1 cellular context compared by ENCODE assay signal in the genomic region with DNA sequence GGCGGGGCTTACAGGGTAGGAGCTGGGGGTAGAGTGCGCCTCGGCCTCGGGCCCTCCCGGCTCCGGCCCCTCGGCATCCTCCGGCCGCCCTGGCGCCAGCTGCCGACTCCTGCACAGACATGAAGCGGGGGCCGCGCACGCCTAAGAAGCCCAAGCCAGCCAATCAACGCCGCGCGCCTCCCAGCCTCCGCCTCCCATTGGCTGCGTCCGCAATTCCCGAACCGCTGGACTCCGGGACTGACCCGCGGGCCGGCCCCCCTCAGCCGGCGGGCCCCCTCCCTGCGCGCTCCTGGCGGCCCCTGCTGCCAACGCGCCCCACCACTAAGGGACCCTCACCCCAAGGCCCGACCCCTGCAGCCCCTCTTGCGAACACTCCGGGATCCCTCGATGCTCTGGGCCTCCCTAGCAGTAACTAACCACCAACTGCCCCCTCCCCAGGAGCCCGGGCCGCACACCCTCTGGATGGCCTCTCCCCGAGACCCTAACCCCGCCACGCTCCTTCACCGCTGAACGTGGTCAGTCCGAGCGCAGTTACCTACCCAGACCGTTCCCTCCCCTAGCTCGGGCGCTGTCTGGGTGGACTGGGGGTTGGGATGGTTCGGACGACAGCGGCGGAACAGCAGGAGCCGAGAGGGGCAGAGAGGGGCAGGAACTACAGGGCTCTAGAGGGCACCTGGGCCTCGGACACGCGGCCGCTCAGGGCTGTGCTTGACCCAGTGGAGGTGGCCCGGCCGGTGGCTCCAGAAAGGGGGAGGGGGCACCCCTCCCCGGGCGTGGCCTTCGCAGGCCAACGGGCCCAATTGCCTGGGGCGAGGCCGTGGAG.
TF ChIP-seq lines count a peak whose summit lies in the region.

No MANE protein-coding gene starts in this region.

TF ChIP-seq in K562, 482 proteins besides CTCF, POLR2A, EP300 and RAD21 (continued from another document and continues in another):
- TF ChIP-seq, protein P1, sequence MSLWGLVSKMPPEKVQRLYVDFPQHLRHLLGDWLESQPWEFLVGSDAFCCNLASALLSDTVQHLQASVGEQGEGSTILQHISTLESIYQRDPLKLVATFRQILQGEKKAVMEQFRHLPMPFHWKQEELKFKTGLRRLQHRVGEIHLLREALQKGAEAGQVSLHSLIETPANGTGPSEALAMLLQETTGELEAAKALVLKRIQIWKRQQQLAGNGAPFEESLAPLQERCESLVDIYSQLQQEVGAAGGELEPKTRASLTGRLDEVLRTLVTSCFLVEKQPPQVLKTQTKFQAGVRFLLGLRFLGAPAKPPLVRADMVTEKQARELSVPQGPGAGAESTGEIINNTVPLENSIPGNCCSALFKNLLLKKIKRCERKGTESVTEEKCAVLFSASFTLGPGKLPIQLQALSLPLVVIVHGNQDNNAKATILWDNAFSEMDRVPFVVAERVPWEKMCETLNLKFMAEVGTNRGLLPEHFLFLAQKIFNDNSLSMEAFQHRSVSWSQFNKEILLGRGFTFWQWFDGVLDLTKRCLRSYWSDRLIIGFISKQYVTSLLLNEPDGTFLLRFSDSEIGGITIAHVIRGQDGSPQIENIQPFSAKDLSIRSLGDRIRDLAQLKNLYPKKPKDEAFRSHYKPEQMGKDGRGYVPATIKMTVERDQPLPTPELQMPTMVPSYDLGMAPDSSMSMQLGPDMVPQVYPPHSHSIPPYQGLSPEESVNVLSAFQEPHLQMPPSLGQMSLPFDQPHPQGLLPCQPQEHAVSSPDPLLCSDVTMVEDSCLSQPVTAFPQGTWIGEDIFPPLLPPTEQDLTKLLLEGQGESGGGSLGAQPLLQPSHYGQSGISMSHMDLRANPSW (CRISPR knock-in tag; IDR thresholded peaks at IDR 0.05), result no peak
- no peak for TF ChIP-seq CBX2 (IDR thresholded peaks at IDR 0.05; ENCODE audit: insufficient read depth, low read length, poor library complexity, severe bottlenecking)
- no peak for TF ChIP-seq TFAM (CRISPR knock-in tag; conservative IDR thresholded peaks at IDR 0.05)
- TF ChIP-seq JUNB (CRISPR knock-in tag; conservative IDR thresholded peaks at IDR 0.05), result no peak
- no peak for TF ChIP-seq ETV1 (tag; conservative IDR thresholded peaks at IDR 0.05; ENCODE audit: low read depth)
- TF ChIP-seq TRIM28 (IDR thresholded peaks at IDR 0.05), result no peak
- no peak for TF ChIP-seq ZNF76 (CRISPR knock-in tag; IDR thresholded peaks at IDR 0.05; ENCODE audit: borderline replicate concordance)
- TF ChIP-seq GATA2 (CRISPR knock-in tag; IDR thresholded peaks at IDR 0.05), result no peak
- no peak for TF ChIP-seq GABPB2 (CRISPR knock-in tag; conservative IDR thresholded peaks at IDR 0.05)
- TF ChIP-seq, protein P2, sequence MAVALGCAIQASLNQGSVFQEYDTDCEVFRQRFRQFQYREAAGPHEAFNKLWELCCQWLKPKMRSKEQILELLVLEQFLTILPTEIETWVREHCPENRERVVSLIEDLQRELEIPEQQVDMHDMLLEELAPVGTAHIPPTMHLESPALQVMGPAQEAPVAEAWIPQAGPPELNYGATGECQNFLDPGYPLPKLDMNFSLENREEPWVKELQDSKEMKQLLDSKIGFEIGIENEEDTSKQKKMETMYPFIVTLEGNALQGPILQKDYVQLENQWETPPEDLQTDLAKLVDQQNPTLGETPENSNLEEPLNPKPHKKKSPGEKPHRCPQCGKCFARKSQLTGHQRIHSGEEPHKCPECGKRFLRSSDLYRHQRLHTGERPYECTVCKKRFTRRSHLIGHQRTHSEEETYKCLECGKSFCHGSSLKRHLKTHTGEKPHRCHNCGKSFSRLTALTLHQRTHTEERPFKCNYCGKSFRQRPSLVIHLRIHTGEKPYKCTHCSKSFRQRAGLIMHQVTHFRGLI (CRISPR knock-in tag; IDR thresholded peaks at IDR 0.05), result no peak
- no peak for TF ChIP-seq BHLHE40 (IDR thresholded peaks at IDR 0.05; ENCODE audit: low read length)
- peak; percentile 99 for TF ChIP-seq RBM25 (IDR thresholded peaks at IDR 0.05; ENCODE audit: low read depth, low read length, severe bottlenecking)
- no peak for TF ChIP-seq MTA2 (IDR thresholded peaks at IDR 0.05; ENCODE audit: low read depth)
- TF ChIP-seq NRF1 (conservative IDR thresholded peaks at IDR 0.05 in 1 of 2, IDR thresholded peaks at IDR 0.05 in 1 of 2), result peak; percentile 69 to 78
- TF ChIP-seq SIN3A (IDR thresholded peaks at IDR 0.05; ENCODE audit: borderline replicate concordance in 2 of 2, control insufficient read depth in 1 of 2, low read depth in 2 of 2, low read length in 2 of 2), result peak in 1 of 2 experiments; percentile 65; a peak in 1 of 4 replicates
- TF ChIP-seq CREB1 (IDR thresholded peaks at IDR 0.05), result no peak
- TF ChIP-seq CREB1 (CRISPR knock-in tag; IDR thresholded peaks at IDR 0.05), result no peak
- no peak for TF ChIP-seq TCF3 (CRISPR knock-in tag; IDR thresholded peaks at IDR 0.05)
- no peak for TF ChIP-seq SP2 (IDR thresholded peaks at IDR 0.05; ENCODE audit: extremely low read depth, low read depth, low read length, poor library complexity, severe bottlenecking)
- TF ChIP-seq LARP7 (IDR thresholded peaks at IDR 0.05), result no peak
- TF ChIP-seq, protein P3, sequence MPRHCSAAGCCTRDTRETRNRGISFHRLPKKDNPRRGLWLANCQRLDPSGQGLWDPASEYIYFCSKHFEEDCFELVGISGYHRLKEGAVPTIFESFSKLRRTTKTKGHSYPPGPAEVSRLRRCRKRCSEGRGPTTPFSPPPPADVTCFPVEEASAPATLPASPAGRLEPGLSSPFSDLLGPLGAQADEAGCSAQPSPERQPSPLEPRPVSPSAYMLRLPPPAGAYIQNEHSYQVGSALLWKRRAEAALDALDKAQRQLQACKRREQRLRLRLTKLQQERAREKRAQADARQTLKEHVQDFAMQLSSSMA (CRISPR knock-in tag; IDR thresholded peaks at IDR 0.05), result no peak
- no peak for TF ChIP-seq PRMT5 (CRISPR knock-in tag; IDR thresholded peaks at IDR 0.05)
- TF ChIP-seq, protein P4, sequence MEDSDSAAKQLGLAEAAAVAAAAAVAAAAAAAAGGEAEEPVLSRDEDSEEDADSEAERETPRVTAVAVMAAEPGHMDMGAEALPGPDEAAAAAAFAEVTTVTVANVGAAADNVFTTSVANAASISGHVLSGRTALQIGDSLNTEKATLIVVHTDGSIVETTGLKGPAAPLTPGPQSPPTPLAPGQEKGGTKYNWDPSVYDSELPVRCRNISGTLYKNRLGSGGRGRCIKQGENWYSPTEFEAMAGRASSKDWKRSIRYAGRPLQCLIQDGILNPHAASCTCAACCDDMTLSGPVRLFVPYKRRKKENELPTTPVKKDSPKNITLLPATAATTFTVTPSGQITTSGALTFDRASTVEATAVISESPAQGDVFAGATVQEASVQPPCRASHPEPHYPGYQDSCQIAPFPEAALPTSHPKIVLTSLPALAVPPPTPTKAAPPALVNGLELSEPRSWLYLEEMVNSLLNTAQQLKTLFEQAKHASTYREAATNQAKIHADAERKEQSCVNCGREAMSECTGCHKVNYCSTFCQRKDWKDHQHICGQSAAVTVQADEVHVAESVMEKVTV (CRISPR knock-in tag; IDR thresholded peaks at IDR 0.05), result no peak
- TF ChIP-seq, protein P5, sequence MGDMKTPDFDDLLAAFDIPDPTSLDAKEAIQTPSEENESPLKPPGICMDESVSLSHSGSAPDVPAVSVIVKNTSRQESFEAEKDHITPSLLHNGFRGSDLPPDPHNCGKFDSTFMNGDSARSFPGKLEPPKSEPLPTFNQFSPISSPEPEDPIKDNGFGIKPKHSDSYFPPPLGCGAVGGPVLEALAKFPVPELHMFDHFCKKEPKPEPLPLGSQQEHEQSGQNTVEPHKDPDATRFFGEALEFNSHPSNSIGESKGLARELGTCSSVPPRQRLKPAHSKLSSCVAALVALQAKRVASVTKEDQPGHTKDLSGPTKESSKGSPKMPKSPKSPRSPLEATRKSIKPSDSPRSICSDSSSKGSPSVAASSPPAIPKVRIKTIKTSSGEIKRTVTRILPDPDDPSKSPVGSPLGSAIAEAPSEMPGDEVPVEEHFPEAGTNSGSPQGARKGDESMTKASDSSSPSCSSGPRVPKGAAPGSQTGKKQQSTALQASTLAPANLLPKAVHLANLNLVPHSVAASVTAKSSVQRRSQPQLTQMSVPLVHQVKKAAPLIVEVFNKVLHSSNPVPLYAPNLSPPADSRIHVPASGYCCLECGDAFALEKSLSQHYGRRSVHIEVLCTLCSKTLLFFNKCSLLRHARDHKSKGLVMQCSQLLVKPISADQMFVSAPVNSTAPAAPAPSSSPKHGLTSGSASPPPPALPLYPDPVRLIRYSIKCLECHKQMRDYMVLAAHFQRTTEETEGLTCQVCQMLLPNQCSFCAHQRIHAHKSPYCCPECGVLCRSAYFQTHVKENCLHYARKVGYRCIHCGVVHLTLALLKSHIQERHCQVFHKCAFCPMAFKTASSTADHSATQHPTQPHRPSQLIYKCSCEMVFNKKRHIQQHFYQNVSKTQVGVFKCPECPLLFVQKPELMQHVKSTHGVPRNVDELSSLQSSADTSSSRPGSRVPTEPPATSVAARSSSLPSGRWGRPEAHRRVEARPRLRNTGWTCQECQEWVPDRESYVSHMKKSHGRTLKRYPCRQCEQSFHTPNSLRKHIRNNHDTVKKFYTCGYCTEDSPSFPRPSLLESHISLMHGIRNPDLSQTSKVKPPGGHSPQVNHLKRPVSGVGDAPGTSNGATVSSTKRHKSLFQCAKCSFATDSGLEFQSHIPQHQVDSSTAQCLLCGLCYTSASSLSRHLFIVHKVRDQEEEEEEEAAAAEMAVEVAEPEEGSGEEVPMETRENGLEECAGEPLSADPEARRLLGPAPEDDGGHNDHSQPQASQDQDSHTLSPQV (IDR thresholded peaks at IDR 0.05), result peak; percentile 72
- no peak for TF ChIP-seq MIER1 (IDR thresholded peaks at IDR 0.05; ENCODE audit: low read depth)
- no peak for TF ChIP-seq NFE2 (IDR thresholded peaks at IDR 0.05; ENCODE audit: low read depth)
- TF ChIP-seq, protein P6, sequence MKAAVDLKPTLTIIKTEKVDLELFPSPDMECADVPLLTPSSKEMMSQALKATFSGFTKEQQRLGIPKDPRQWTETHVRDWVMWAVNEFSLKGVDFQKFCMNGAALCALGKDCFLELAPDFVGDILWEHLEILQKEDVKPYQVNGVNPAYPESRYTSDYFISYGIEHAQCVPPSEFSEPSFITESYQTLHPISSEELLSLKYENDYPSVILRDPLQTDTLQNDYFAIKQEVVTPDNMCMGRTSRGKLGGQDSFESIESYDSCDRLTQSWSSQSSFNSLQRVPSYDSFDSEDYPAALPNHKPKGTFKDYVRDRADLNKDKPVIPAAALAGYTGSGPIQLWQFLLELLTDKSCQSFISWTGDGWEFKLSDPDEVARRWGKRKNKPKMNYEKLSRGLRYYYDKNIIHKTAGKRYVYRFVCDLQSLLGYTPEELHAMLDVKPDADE (conservative IDR thresholded peaks at IDR 0.05; ENCODE audit: control insufficient read depth, low read depth, low read length), result 0 out of 2 replicates have a peak, but pooled peaks have one; percentile 19
- TF ChIP-seq, protein P7, sequence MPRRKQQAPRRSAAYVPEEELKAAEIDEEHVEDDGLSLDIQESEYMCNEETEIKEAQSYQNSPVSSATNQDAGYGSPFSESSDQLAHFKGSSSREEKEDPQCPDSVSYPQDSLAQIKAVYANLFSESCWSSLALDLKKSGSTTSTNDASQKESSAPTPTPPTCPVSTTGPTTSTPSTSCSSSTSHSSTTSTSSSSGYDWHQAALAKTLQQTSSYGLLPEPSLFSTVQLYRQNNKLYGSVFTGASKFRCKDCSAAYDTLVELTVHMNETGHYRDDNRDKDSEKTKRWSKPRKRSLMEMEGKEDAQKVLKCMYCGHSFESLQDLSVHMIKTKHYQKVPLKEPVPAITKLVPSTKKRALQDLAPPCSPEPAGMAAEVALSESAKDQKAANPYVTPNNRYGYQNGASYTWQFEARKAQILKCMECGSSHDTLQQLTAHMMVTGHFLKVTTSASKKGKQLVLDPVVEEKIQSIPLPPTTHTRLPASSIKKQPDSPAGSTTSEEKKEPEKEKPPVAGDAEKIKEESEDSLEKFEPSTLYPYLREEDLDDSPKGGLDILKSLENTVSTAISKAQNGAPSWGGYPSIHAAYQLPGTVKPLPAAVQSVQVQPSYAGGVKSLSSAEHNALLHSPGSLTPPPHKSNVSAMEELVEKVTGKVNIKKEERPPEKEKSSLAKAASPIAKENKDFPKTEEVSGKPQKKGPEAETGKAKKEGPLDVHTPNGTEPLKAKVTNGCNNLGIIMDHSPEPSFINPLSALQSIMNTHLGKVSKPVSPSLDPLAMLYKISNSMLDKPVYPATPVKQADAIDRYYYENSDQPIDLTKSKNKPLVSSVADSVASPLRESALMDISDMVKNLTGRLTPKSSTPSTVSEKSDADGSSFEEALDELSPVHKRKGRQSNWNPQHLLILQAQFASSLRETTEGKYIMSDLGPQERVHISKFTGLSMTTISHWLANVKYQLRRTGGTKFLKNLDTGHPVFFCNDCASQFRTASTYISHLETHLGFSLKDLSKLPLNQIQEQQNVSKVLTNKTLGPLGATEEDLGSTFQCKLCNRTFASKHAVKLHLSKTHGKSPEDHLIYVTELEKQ (CRISPR knock-in tag; IDR thresholded peaks at IDR 0.05), result no peak
- TF ChIP-seq, protein P8, sequence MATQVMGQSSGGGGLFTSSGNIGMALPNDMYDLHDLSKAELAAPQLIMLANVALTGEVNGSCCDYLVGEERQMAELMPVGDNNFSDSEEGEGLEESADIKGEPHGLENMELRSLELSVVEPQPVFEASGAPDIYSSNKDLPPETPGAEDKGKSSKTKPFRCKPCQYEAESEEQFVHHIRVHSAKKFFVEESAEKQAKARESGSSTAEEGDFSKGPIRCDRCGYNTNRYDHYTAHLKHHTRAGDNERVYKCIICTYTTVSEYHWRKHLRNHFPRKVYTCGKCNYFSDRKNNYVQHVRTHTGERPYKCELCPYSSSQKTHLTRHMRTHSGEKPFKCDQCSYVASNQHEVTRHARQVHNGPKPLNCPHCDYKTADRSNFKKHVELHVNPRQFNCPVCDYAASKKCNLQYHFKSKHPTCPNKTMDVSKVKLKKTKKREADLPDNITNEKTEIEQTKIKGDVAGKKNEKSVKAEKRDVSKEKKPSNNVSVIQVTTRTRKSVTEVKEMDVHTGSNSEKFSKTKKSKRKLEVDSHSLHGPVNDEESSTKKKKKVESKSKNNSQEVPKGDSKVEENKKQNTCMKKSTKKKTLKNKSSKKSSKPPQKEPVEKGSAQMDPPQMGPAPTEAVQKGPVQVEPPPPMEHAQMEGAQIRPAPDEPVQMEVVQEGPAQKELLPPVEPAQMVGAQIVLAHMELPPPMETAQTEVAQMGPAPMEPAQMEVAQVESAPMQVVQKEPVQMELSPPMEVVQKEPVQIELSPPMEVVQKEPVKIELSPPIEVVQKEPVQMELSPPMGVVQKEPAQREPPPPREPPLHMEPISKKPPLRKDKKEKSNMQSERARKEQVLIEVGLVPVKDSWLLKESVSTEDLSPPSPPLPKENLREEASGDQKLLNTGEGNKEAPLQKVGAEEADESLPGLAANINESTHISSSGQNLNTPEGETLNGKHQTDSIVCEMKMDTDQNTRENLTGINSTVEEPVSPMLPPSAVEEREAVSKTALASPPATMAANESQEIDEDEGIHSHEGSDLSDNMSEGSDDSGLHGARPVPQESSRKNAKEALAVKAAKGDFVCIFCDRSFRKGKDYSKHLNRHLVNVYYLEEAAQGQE (CRISPR knock-in tag; IDR thresholded peaks at IDR 0.05; ENCODE audit: low read depth), result no peak
- TF ChIP-seq TBP (optimal IDR thresholded peaks at IDR 0.05; ENCODE audit: low read depth, low read length), result peak; percentile 96
- no peak for TF ChIP-seq HSF4 (CRISPR knock-in tag; IDR thresholded peaks at IDR 0.05; ENCODE audit: borderline replicate concordance)
- no peak for TF ChIP-seq SMAD3 (CRISPR knock-in tag; conservative IDR thresholded peaks at IDR 0.05)
- no peak for TF ChIP-seq SREBF2 (CRISPR knock-in tag; IDR thresholded peaks at IDR 0.05)
- TF ChIP-seq ZSCAN32 (CRISPR knock-in tag; IDR thresholded peaks at IDR 0.05), result no peak
- no peak for TF ChIP-seq ZNF140 (CRISPR knock-in tag; IDR thresholded peaks at IDR 0.05)
- no peak for TF ChIP-seq ZNF764 (CRISPR knock-in tag; IDR thresholded peaks at IDR 0.05; ENCODE audit: low read depth)
- no peak for TF ChIP-seq BCOR (IDR thresholded peaks at IDR 0.05)
